13 cellular contexts compared by ENCODE assay signal in genomic region chr10:128714240-128714639, GRCh38.
DNase-seq lines count a peak whose midpoint lies in the region; ATAC-seq and TF ChIP-seq lines count a peak whose summit lies in the region.
"Had no signal": no experiment of that assay in that cellular context is flagged by ENCODE, and none has a peak within 500 bp of the region (broad histone marks: within the 10 kb centered on the region; RNA-seq: fewer than 3 reads in every experiment).

No MANE protein-coding gene starts in this region.

- TF ChIP-seq CTCF in brain (conservative IDR thresholded peaks at IDR 0.05) (no peak), nephron (IDR thresholded peaks at IDR 0.05; ENCODE audit: unreplicated experiment in 3 of 3) (no peak), type B pancreatic cell (conservative IDR thresholded peaks at IDR 0.05) (no peak), osteocyte (IDR thresholded peaks at IDR 0.05) (no peak)

- peak overlapping the region in 3 of 5 experiments; percentile 31 to 69 (median 62) for H3K27ac Mint-ChIP-seq in brain
- peak overlapping the region; percentile 51 to 87 (median 79) for H3K27ac Mint-ChIP-seq in nephron
- H3K27ac Mint-ChIP-seq in type B pancreatic cell: peak overlapping the region; percentile 14
- H3K27ac Mint-ChIP-seq in osteocyte (ENCODE audit: unreplicated experiment): no peak overlapping the region
- H3K27ac Mint-ChIP-seq: CD4-positive, alpha-beta T cell had no signal

- no peak for ATAC-seq in GM21390 (IDR thresholded peaks at IDR 0.05; ENCODE audit: unreplicated experiment)

- H3K4me3 Mint-ChIP-seq in brain (no peak overlapping the region), nephron (no peak overlapping the region), type B pancreatic cell (peak overlapping the region; percentile 22), osteocyte (ENCODE audit: unreplicated experiment) (no peak overlapping the region)
- H3K4me3 Mint-ChIP-seq: CD4-positive, alpha-beta T cell had no signal

- H3K9me3 Mint-ChIP-seq in brain (peaks cover 0 to 6% (median 0%) of the 10 kb centered on the region in 5 experiments), nephron (no peaks in the 10 kb centered on the region), type B pancreatic cell (no peaks in the 10 kb centered on the region), osteocyte (ENCODE audit: unreplicated experiment) (peaks cover 32% of the 10 kb centered on the region)
- H3K9me3 Mint-ChIP-seq: CD4-positive, alpha-beta T cell had no signal

- H3K27me3 Mint-ChIP-seq in brain: peaks cover 16% of the 10 kb centered on the region
- H3K27me3 Mint-ChIP-seq in nephron (ENCODE audit: low read depth): peaks cover 21% of the 10 kb centered on the region
- peaks cover 9% of the 10 kb centered on the region for H3K27me3 Mint-ChIP-seq in type B pancreatic cell
- no peaks in the 10 kb centered on the region for H3K27me3 Mint-ChIP-seq in osteocyte (ENCODE audit: unreplicated experiment)

- DNase-seq in AG08395 (ENCODE audit: low spot score) (peak; percentile 21), type B pancreatic cell (ENCODE audit: extremely low spot score, unreplicated experiment) (no peak), islet precursor cell (no peak), osteocyte (ENCODE audit: extremely low spot score, unreplicated experiment) (no peak)
- DNase-seq: 8988T; AML-193; Caco-2; CD4-positive, alpha-beta T cell; GM23248; IMR-90 had no signal

- H3K36me3 Mint-ChIP-seq in brain: no peaks in the 10 kb centered on the region
- no peaks in the 10 kb centered on the region for H3K36me3 Mint-ChIP-seq in nephron (ENCODE audit: low read depth)
- no peaks in the 10 kb centered on the region for H3K36me3 Mint-ChIP-seq in type B pancreatic cell
- no peaks in the 10 kb centered on the region for H3K36me3 Mint-ChIP-seq in osteocyte (ENCODE audit: unreplicated experiment)

- H3K4me1 Mint-ChIP-seq in brain (peaks cover 40% of the 10 kb centered on the region), nephron (peaks cover 24% of the 10 kb centered on the region), type B pancreatic cell (ENCODE audit: unreplicated experiment) (peaks cover 29% of the 10 kb centered on the region), osteocyte (ENCODE audit: unreplicated experiment) (no peaks in the 10 kb centered on the region)
